In genomic region chr15:74821091-74821789, GRCh38 we compare ENCODE assay signal across 8 cellular contexts.
DNase-seq lines count a peak whose midpoint lies in the region; ATAC-seq lines count a peak whose summit lies in the region.
"Had no signal": no experiment of that assay in that cellular context is flagged by ENCODE, and none has a peak within 500 bp of the region (broad histone marks: within the 10 kb centered on the region; RNA-seq: fewer than 3 reads in every experiment).

No MANE protein-coding gene starts in this region.

- ATAC-seq in GM18517 (IDR thresholded peaks at IDR 0.05; ENCODE audit: unreplicated experiment) = peak; percentile 70
- ATAC-seq in GM21619 (IDR thresholded peaks at IDR 0.05; ENCODE audit: unreplicated experiment) = peak; percentile 78

- peak; percentile 65 for DNase-seq in MV-4-11 (lab: John Stamatoyannopoulos, UW)
- peak; percentile 59 for DNase-seq in iPS-NIHi11 (ENCODE audit: low spot score)
- DNase-seq in SHP77 (lab: John Stamatoyannopoulos, UW) = no peak
- no peak for DNase-seq in pons (ENCODE audit: low spot score)
- no peak for DNase-seq in activated effector memory CD4-positive, alpha-beta T cell treated with Interleukin-2 at 50 U/mL for 16 hours
- DNase-seq: immature natural killer cell had no signal

Comparison
In these comparisons a context has a peak if more than half of its experiments do, and no peak if none do; other contexts are left out.
1. DNase-seq: peak in MV-4-11 (single experiment) and iPS-NIHi11 (single experiment); none in SHP77 (0 of 2), pons (single experiment) and activated effector memory CD4-positive, alpha-beta T cell treated with Interleukin-2 at 50 U/mL for 16 hours (single experiment).